ENCODE assay signal across 1 cellular context in genomic region chr2:20050104-20050711, GRCh38.
A peak's percentile ranks its signal among the peaks of the same experiment; 100 is the strongest.
TF ChIP-seq lines count a peak whose summit lies in the region.

No MANE protein-coding gene starts in this region.

TF ChIP-seq in HepG2, 621 proteins besides CTCF, POLR2A, EP300 and RAD21 (continues in another document):
- TF ChIP-seq ZNF777 (CRISPR knock-in tag; IDR thresholded peaks at IDR 0.05) (0 out of 2 replicates have a peak, but pooled peaks have one; percentile 34), ZNF350 (CRISPR knock-in tag; IDR thresholded peaks at IDR 0.05; ENCODE audit: borderline replicate concordance, low read depth) (no peak), SNAPC4 (CRISPR knock-in tag; IDR thresholded peaks at IDR 0.05) (0 out of 2 replicates have a peak, but pooled peaks have one; percentile 39), LCORL (IDR thresholded peaks at IDR 0.05) (no peak), LCORL (CRISPR knock-in tag; IDR thresholded peaks at IDR 0.05) (0 out of 2 replicates have a peak, but pooled peaks have one; percentile 9), MBD4 (IDR thresholded peaks at IDR 0.05; ENCODE audit: borderline replicate concordance, low read length) (0 out of 2 replicates have a peak, but pooled peaks have one; percentile 7), ZNF800 (CRISPR knock-in tag; IDR thresholded peaks at IDR 0.05) (peak; percentile 62; the same call in 1 of the 2 replicates), ZNF34 (CRISPR knock-in tag; IDR thresholded peaks at IDR 0.05; ENCODE audit: borderline replicate concordance) (no peak), REST (IDR thresholded peaks at IDR 0.05; ENCODE audit: borderline replicate concordance in 1 of 2, low read depth in 1 of 2, low read length in 2 of 2) (no peak), TEAD2 (CRISPR knock-in tag; IDR thresholded peaks at IDR 0.05) (no peak), ARID3A (IDR thresholded peaks at IDR 0.05; ENCODE audit: low read depth, low read length) (no peak), IRF9 (CRISPR knock-in tag; IDR thresholded peaks at IDR 0.05; ENCODE audit: borderline replicate concordance) (no peak), ZNF232 (CRISPR knock-in tag; IDR thresholded peaks at IDR 0.05; ENCODE audit: borderline replicate concordance) (0 out of 2 replicates have a peak, but pooled peaks have one; percentile 38), ZEB1 (IDR thresholded peaks at IDR 0.05; ENCODE audit: insufficient replicate concordance, low read depth) (no peak), FOSL1 (CRISPR knock-in tag; IDR thresholded peaks at IDR 0.05; ENCODE audit: borderline replicate concordance) (no peak), CREB1 (IDR thresholded peaks at IDR 0.05) (peak; percentile 25), CREB1 (CRISPR knock-in tag; IDR thresholded peaks at IDR 0.05) (no peak), CREB3 (CRISPR knock-in tag; IDR thresholded peaks at IDR 0.05) (peak; percentile 56; the same call in 1 of the 2 replicates), ZBTB7A (CRISPR knock-in tag; IDR thresholded peaks at IDR 0.05) (no peak), ZNF224 (CRISPR knock-in tag; IDR thresholded peaks at IDR 0.05) (no peak), ZNF329 (CRISPR knock-in tag; IDR thresholded peaks at IDR 0.05; ENCODE audit: low read depth) (no peak), NFIC (IDR thresholded peaks at IDR 0.05; ENCODE audit: low read length) (0 out of 2 replicates have a peak, but pooled peaks have one; percentile 35), ZBTB46 (CRISPR knock-in tag; IDR thresholded peaks at IDR 0.05; ENCODE audit: borderline replicate concordance) (0 out of 2 replicates have a peak, but pooled peaks have one; percentile 5), ZNF547 (CRISPR knock-in tag; IDR thresholded peaks at IDR 0.05) (peak; percentile 52; the same call in 1 of the 2 replicates), GPBP1L1 (CRISPR knock-in tag; IDR thresholded peaks at IDR 0.05) (no peak), PAX8 (CRISPR knock-in tag; IDR thresholded peaks at IDR 0.05; ENCODE audit: borderline replicate concordance) (0 out of 2 replicates have a peak, but pooled peaks have one; percentile 1), ZNF337 (CRISPR knock-in tag; IDR thresholded peaks at IDR 0.05; ENCODE audit: borderline replicate concordance, low read depth) (no peak), RARG (CRISPR knock-in tag; IDR thresholded peaks at IDR 0.05; ENCODE audit: low read depth) (no peak), NR3C1 (CRISPR knock-in tag; IDR thresholded peaks at IDR 0.05) (no peak), THAP8 (CRISPR knock-in tag; IDR thresholded peaks at IDR 0.05; ENCODE audit: borderline replicate concordance) (no peak), SMAD3 (CRISPR knock-in tag; IDR thresholded peaks at IDR 0.05) (0 out of 2 replicates have a peak, but pooled peaks have one; percentile 5), ZFP90 (CRISPR knock-in tag; IDR thresholded peaks at IDR 0.05; ENCODE audit: borderline replicate concordance) (0 out of 2 replicates have a peak, but pooled peaks have one; percentile 35), DDIT3 (CRISPR knock-in tag; IDR thresholded peaks at IDR 0.05) (no peak), HNRNPLL (IDR thresholded peaks at IDR 0.05; ENCODE audit: low read depth, low read length, poor library complexity, severe bottlenecking) (no peak), ZNF503 (CRISPR knock-in tag; IDR thresholded peaks at IDR 0.05) (peak; percentile 50; the same call in 1 of the 2 replicates), ZNF652 (CRISPR knock-in tag; IDR thresholded peaks at IDR 0.05; ENCODE audit: borderline replicate concordance, low read depth) (no peak), ZNF274 (CRISPR knock-in tag; IDR thresholded peaks at IDR 0.05) (no peak)
